In the genomic region with DNA sequence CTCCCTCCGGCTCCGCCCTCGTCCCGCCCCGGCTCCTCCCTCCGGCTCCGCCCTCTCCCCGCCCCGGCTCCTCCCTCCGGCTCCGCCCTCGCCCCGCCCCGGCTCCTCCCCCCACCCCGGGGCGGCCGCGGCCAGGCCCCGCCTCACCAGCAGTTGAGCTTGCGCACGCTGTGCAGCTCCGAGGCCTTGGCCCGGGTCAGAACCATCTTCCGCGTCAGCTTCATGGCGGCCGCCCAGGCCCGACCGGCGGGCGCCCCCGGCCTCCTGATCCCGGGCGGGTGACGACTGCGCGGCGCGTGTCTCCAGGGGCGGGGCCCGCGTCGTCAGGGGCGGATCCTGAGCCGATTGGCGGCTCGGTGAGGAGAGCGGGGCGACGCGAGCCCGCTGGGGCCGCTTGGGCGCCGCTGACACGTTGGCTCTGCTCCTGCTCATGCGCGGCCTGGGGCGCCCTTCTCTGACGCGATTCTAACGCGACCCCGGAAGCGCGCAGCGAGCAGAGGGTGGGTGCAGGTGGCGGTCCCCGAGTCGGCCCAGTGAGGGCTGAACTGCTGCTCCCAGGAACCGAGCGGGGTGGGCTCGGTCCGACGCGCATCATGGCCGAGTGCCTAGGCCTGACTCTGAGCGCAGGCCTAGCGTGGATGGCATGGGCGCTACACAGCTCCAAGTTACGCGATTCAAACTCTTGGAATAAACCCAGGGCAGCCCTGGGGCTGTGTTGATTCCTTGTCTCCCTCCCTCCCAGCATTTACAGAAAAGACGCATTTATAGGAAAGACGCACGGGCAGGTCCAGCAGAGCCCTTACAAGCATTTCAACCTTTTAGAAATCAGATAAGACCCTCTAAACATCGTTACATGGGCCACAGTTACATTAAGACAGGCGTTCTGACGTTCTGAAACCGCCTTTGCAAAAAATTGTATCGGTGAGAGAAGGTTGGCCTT, we compare ENCODE assay signal across 8 cellular contexts. TPM values are rescaled to one million over a fixed set of nuclear protein-coding genes. Genes with fewer than 3 reads are reported as not detected.
A peak's percentile ranks its signal among the peaks of the same experiment; 100 is the strongest.
DNase-seq lines count a peak whose midpoint lies in the region; ATAC-seq, FAIRE-seq and TF ChIP-seq lines count a peak whose summit lies in the region.

A gene (minus strand): TSS at position 420 of the 940 bp plus-strand sequence. CDS start 196 bp downstream, at position 224.

- H3K4me1 ChIP-seq in OCI-LY1 (ENCODE audit: insufficient read depth, low read length, severe bottlenecking) = peaks cover 15% of the 10 kb centered on the region

- no peaks in the 10 kb centered on the region; the same call in 1 of the 2 replicates for H3K27me3 ChIP-seq in OCI-LY1 (ENCODE audit: insufficient read depth, low read length)

- H3K27me3 Mint-ChIP-seq in endothelial cell (ENCODE audit: unreplicated experiment) (peaks cover 10% of the 10 kb centered on the region), mesothelial cell of epicardium (ENCODE audit: low read depth) (no peaks in the 10 kb centered on the region)

- no peak within 1 kb of the TSS for H2AFZ ChIP-seq in OCI-LY1 (ENCODE audit: low read length)

- H4K20me1 ChIP-seq in OCI-LY1 (ENCODE audit: insufficient read depth, low read length) = no peaks in the 10 kb centered on the region

- no peak for FAIRE-seq in D721Med (lab: Jason Lieb, UNC)

- ATAC-seq in GM21526 (IDR thresholded peaks at IDR 0.05; ENCODE audit: low FRiP score, unreplicated experiment) = peak; percentile 77

- H3K4me3 ChIP-seq in OCI-LY1 (ENCODE audit: low read depth, low read length, poor library complexity, severe bottlenecking) = peak within 1 kb of the TSS; percentile 86

- H3K4me2 ChIP-seq in OCI-LY1 (ENCODE audit: low read length) = peak within 1 kb of the TSS; percentile 82

- TF ChIP-seq CTCF in D721Med (IDR thresholded peaks at IDR 0.05; ENCODE audit: insufficient read depth, missing control alignments) = no peak
- no peak for TF ChIP-seq CTCF in OCI-LY1 (IDR thresholded peaks at IDR 0.05; ENCODE audit: low read length)
- TF ChIP-seq CTCF in endothelial cell (IDR thresholded peaks at IDR 0.05; ENCODE audit: unreplicated experiment) = no peak
- TF ChIP-seq CTCF in mesothelial cell of epicardium (IDR thresholded peaks at IDR 0.05; ENCODE audit: unreplicated experiment) = no peak

- peaks cover 10% of the 10 kb centered on the region; the same call in 1 of the 2 replicates for H3K36me3 ChIP-seq in OCI-LY1 (ENCODE audit: insufficient read depth, low read length)

- H3K4me1 Mint-ChIP-seq in endothelial cell (ENCODE audit: unreplicated experiment) = peaks cover 11% of the 10 kb centered on the region
- peaks cover 24% of the 10 kb centered on the region for H3K4me1 Mint-ChIP-seq in mesothelial cell of epicardium

- peaks cover 3% of the 10 kb centered on the region for H3K36me3 Mint-ChIP-seq in endothelial cell (ENCODE audit: low read depth, unreplicated experiment)
- no peaks in the 10 kb centered on the region for H3K36me3 Mint-ChIP-seq in mesothelial cell of epicardium

- DNase-seq in D721Med (ENCODE audit: insufficient read length, low spot score) (peak; percentile 89), HuH-7 (ENCODE audit: low spot score) (peak; percentile 92), endothelial cell (ENCODE audit: low spot score) (peak; percentile 93), mesothelial cell of epicardium (ENCODE audit: low spot score in 2 of 2, unreplicated experiment in 2 of 2) (peak; percentile 91 to 97)
- peak; percentile 95 for DNase-seq in activated CD8-positive, alpha-beta memory T cell treated with anti-CD3 and anti-CD28 coated beads, Interleukin-2, amount 50 U/mL, for 4 hours
- DNase-seq in stimulated activated CD8-positive, alpha-beta memory T cell treated with anti-CD3 and anti-CD28 coated beads, Interleukin-15, amount 100 ng/mL, for 4 hours (ENCODE audit: low read depth in 2 of 2) = peak; percentile 88 to 92

- H3K9me2 ChIP-seq in OCI-LY1 (ENCODE audit: low read depth, low read length) = no peaks in the 10 kb centered on the region

- peak within 1 kb of the TSS; percentile 74 for H3K27ac ChIP-seq in OCI-LY1 (ENCODE audit: low read depth, low read length, poor library complexity, severe bottlenecking)

- H3K79me2 ChIP-seq in OCI-LY1 (ENCODE audit: insufficient read depth, low read length) = no peaks in the 10 kb centered on the region

- H3K9me3 ChIP-seq in OCI-LY1 (ENCODE audit: low read length) = no peaks in the 10 kb centered on the region

- H3K4me3 Mint-ChIP-seq in endothelial cell (ENCODE audit: unreplicated experiment) = peak within 1 kb of the TSS; percentile 97
- H3K4me3 Mint-ChIP-seq in mesothelial cell of epicardium = peak within 1 kb of the TSS; percentile 80

- H3F3A ChIP-seq in OCI-LY1 (ENCODE audit: insufficient read depth, low read length) = peaks cover 4% of the 10 kb centered on the region; the same call in 1 of the 2 replicates

- H3K9ac ChIP-seq in OCI-LY1 (ENCODE audit: low read length) = peak within 1 kb of the TSS; percentile 85

- H3K27ac Mint-ChIP-seq in endothelial cell (ENCODE audit: unreplicated experiment) (peak within 1 kb of the TSS; percentile 95), mesothelial cell of epicardium (peak within 1 kb of the TSS; percentile 95)

- no peaks in the 10 kb centered on the region for H3K9me3 Mint-ChIP-seq in endothelial cell (ENCODE audit: unreplicated experiment)
- H3K9me3 Mint-ChIP-seq in mesothelial cell of epicardium = no peaks in the 10 kb centered on the region

RNA-seq across cellular contexts. Expression of the gene that starts here (rescaled TPM):
- 12.2 TPM for total RNA-seq in endothelial cell (ENCODE audit: unreplicated experiment)
- 27.6 to 34.0 TPM (median 32.0 TPM) in 3 replicates for total RNA-seq in mesothelial cell of epicardium

Comparison
In these comparisons a context has a peak if more than half of its experiments do, and no peak if none do; other contexts are left out.
1. Peak in every context shown above with its lines: DNase-seq, ATAC-seq, H3K4me3 ChIP-seq and H3K27ac ChIP-seq.